Comparison of ENCODE assay signal across 29 cellular contexts in genomic region chr1:177103005-177103404, GRCh38.
"Had no signal": no experiment of that assay in that cellular context is flagged by ENCODE, and none has a peak within 500 bp of the region (broad histone marks: within the 10 kb centered on the region; RNA-seq: fewer than 3 reads in every experiment).

No MANE protein-coding gene starts in this region.

- H3K27me3 Mint-ChIP-seq: activated T-cell treated with anti-CD3 and anti-CD28 coated beads, Interleukin-2, amount 50 U/mL, for 24 hours had no signal

- DNase-seq: activated CD4-positive, alpha-beta T cell treated with anti-CD3 and anti-CD28 coated beads for 1 hour; activated CD4-positive, alpha-beta T cell treated with anti-CD3 and anti-CD28 coated beads for 48 hours; activated CD4-positive, alpha-beta T cell treated with anti-CD3 and anti-CD28 coated beads, Interleukin-2, amount 50 U/mL, for 48 hours; activated CD4-positive, CD25-positive, alpha-beta regulatory T cell; activated CD8-positive, alpha-beta T cell treated with anti-CD3 and anti-CD28 coated beads, Interleukin-2, amount 10 ng/mL, durations not matched to agents 7 days and 5 days; activated gamma-delta T cell; activated naive CD4-positive, alpha-beta T cell treated with Interleukin-2 at 50 U/mL for 16 hours; activated T-cell treated with anti-CD3 and anti-CD28 coated beads, Interleukin-2, amount 50 U/mL, for 24 hours; adrenal gland; brain microvascular endothelial cell; NCI-H1092 treated with DMSO at 0.1 percent for 48 hours; NCI-H146; NCI-H187; NCI-H2029 treated with DMSO at 0.1 percent for 48 hours; NCI-H2107; NCI-H2171; NCI-H510A; NCI-H748 treated with DMSO at 0.1 percent for 48 hours; NK-92 treated with Interleukin-12 subunit alpha and Interleukin-12 subunit beta, amount 100 ng/mL, for 24 hours; PC-9; SW 1271; T1000; WERI-Rb-1 had no signal

- H3K9me3 Mint-ChIP-seq: activated T-helper 2 cell treated with anti-CD3 and anti-CD28 coated beads, Interferon-gamma antibody, Interleukin-2, Interleukin-4, amounts not matched to agents 10 μg/mL and 5 μg/mL and 100 μg/mL, durations not matched to agents 14 hours and 24 hours and 36 hours had no signal

- H3K27ac Mint-ChIP-seq: activated CD8-positive, alpha-beta T cell treated with anti-CD3 and anti-CD28 coated beads, Interleukin-2, amount 10 ng/mL, durations not matched to agents 7 days and 5 days; activated naive CD4-positive, alpha-beta T cell treated with anti-CD3 and anti-CD28 coated beads, Interleukin-2, amount 50 U/mL, for 72 hours; activated T-cell treated with anti-CD3 and anti-CD28 coated beads, Interleukin-2, amount 50 U/mL, for 24 hours; activated T-helper 2 cell treated with anti-CD3 and anti-CD28 coated beads, Interferon-gamma antibody, Interleukin-2, Interleukin-4, amounts not matched to agents 10 μg/mL and 5 μg/mL and 100 μg/mL, durations not matched to agents 14 hours and 24 hours and 36 hours had no signal

- H3K4me3 Mint-ChIP-seq: activated CD8-positive, alpha-beta T cell treated with anti-CD3 and anti-CD28 coated beads, Interleukin-2, amount 10 ng/mL, durations not matched to agents 7 days and 5 days; activated T-cell treated with anti-CD3 and anti-CD28 coated beads, Interleukin-2, amount 50 U/mL, for 24 hours had no signal

- ATAC-seq: activated CD8-positive, alpha-beta T cell treated with anti-CD3 and anti-CD28 coated beads, Interleukin-2, amount 10 ng/mL, durations not matched to agents 7 days and 5 days; activated naive CD4-positive, alpha-beta T cell treated with anti-CD3 and anti-CD28 coated beads, Interleukin-2, amount 50 U/mL, for 72 hours; K562; Right ventricle myocardium inferior had no signal

- FAIRE-seq: astrocyte, K562, RCC 7860 had no signal
